ENCODE assay signal across 1 cellular context in genomic region chr15:66504563-66505429, GRCh38.
TF ChIP-seq lines count a peak whose summit lies in the region.

Gene RPL4 (minus strand): TSS chr15:66504855. CDS start chr15:66504790, 65 bp downstream.
Gene ZWILCH (plus strand): TSS chr15:66505326. CDS start chr15:66505339, 13 bp downstream.

TF ChIP-seq in K562, 482 proteins besides CTCF, POLR2A, EP300 and RAD21 (continued from another document and continues in another):
- TF ChIP-seq, protein P1, sequence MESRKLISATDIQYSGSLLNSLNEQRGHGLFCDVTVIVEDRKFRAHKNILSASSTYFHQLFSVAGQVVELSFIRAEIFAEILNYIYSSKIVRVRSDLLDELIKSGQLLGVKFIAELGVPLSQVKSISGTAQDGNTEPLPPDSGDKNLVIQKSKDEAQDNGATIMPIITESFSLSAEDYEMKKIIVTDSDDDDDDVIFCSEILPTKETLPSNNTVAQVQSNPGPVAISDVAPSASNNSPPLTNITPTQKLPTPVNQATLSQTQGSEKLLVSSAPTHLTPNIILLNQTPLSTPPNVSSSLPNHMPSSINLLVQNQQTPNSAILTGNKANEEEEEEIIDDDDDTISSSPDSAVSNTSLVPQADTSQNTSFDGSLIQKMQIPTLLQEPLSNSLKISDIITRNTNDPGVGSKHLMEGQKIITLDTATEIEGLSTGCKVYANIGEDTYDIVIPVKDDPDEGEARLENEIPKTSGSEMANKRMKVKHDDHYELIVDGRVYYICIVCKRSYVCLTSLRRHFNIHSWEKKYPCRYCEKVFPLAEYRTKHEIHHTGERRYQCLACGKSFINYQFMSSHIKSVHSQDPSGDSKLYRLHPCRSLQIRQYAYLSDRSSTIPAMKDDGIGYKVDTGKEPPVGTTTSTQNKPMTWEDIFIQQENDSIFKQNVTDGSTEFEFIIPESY (CRISPR knock-in tag; IDR thresholded peaks at IDR 0.05), result no peak; the same call in 1 of the 2 replicates
- TF ChIP-seq PML (IDR thresholded peaks at IDR 0.05; ENCODE audit: low read length) (peak; percentile 91), ZFP1 (CRISPR knock-in tag; IDR thresholded peaks at IDR 0.05) (no peak), LCOR (CRISPR knock-in tag; IDR thresholded peaks at IDR 0.05) (no peak; the same call in 1 of the 2 replicates), ARNT (IDR thresholded peaks at IDR 0.05) (peak; percentile 90 to 93; a peak in 3 of 4 replicates), ZBTB17 (CRISPR knock-in tag; IDR thresholded peaks at IDR 0.05) (no peak), EP400 (IDR thresholded peaks at IDR 0.05) (peak; percentile 100), ELF1 (tag; IDR thresholded peaks at IDR 0.05) (peak; percentile 80), RUNX1 (IDR thresholded peaks at IDR 0.05; ENCODE audit: low read depth) (no peak), ZNF717 (CRISPR knock-in tag; IDR thresholded peaks at IDR 0.05) (no peak), ARID3A (IDR thresholded peaks at IDR 0.05; ENCODE audit: borderline replicate concordance, low read depth, low read length) (no peak), HOXB6 (CRISPR knock-in tag; IDR thresholded peaks at IDR 0.05; ENCODE audit: borderline replicate concordance) (no peak), KAT8 (IDR thresholded peaks at IDR 0.05; ENCODE audit: low read depth) (no peak), MAFK (IDR thresholded peaks at IDR 0.05; ENCODE audit: low read length) (no peak), ZNF3 (CRISPR knock-in tag; IDR thresholded peaks at IDR 0.05) (no peak), POU5F1 (IDR thresholded peaks at IDR 0.05; ENCODE audit: borderline replicate concordance, low read depth, low read length, partially characterized antibody) (no peak), ZNF589 (CRISPR knock-in tag; IDR thresholded peaks at IDR 0.05; ENCODE audit: low read depth) (0 out of 2 replicates have a peak, but pooled peaks have one; percentile 57), NFE2L1 (tag; IDR thresholded peaks at IDR 0.05; ENCODE audit: borderline replicate concordance, low read depth) (no peak), ZNF347 (CRISPR knock-in tag; IDR thresholded peaks at IDR 0.05; ENCODE audit: low read depth) (no peak), CSDE1 (IDR thresholded peaks at IDR 0.05) (0 out of 4 replicates have a peak, but pooled peaks of 1 of the 2 experiments have one; percentile 55), CBFA2T2 (conservative IDR thresholded peaks at IDR 0.05) (no peak), NR3C1 (CRISPR knock-in tag; IDR thresholded peaks at IDR 0.05) (no peak), SMARCC2 (IDR thresholded peaks at IDR 0.05; ENCODE audit: low read depth) (no peak; the same call in 1 of the 2 replicates), ATF6 (CRISPR knock-in tag; IDR thresholded peaks at IDR 0.05) (no peak; the same call in 1 of the 2 replicates), XRCC3 (IDR thresholded peaks at IDR 0.05) (no peak), CBX3 (IDR thresholded peaks at IDR 0.05; ENCODE audit: borderline replicate concordance in 1 of 2, low read length in 2 of 2) (0 out of 3 replicates have a peak, but pooled peaks of 1 of the 2 experiments have one; percentile 16), RBM34 (IDR thresholded peaks at IDR 0.05; ENCODE audit: borderline replicate concordance, insufficient read depth, low read length) (no peak), KLF10 (CRISPR knock-in tag; IDR thresholded peaks at IDR 0.05) (no peak), SMARCE1 (IDR thresholded peaks at IDR 0.05) (no peak), ZNF778 (CRISPR knock-in tag; IDR thresholded peaks at IDR 0.05) (no peak), TAF9B (IDR thresholded peaks at IDR 0.05; ENCODE audit: partially characterized antibody) (peak; percentile 99), RAD51 (IDR thresholded peaks at IDR 0.05; ENCODE audit: borderline replicate concordance, low read depth) (peak; percentile 63; the same call in 1 of the 2 replicates), ZNF41 (CRISPR knock-in tag; conservative IDR thresholded peaks at IDR 0.05) (no peak), PPARD (CRISPR knock-in tag; IDR thresholded peaks at IDR 0.05) (no peak), HLTF (IDR thresholded peaks at IDR 0.05) (peak; percentile 83), NCOA1 (IDR thresholded peaks at IDR 0.05; ENCODE audit: low read depth) (0 out of 2 replicates have a peak, but pooled peaks have one; percentile 56), SETDB1 (IDR thresholded peaks at IDR 0.05; ENCODE audit: low read length) (no peak), CHD1 (IDR thresholded peaks at IDR 0.05; ENCODE audit: low read length) (peak; percentile 50), NFE2 (IDR thresholded peaks at IDR 0.05; ENCODE audit: low read depth) (no peak), PTRF (tag; IDR thresholded peaks at IDR 0.05) (no peak), ZFP30 (CRISPR knock-in tag; IDR thresholded peaks at IDR 0.05; ENCODE audit: borderline replicate concordance) (no peak), HDAC6 (IDR thresholded peaks at IDR 0.05; ENCODE audit: low read depth, low read length) (no peak), ZNF140 (CRISPR knock-in tag; IDR thresholded peaks at IDR 0.05) (no peak), CREM (IDR thresholded peaks at IDR 0.05; ENCODE audit: low read depth) (peak; percentile 74; the same call in 1 of the 2 replicates), CAMTA2 (CRISPR knock-in tag; conservative IDR thresholded peaks at IDR 0.05) (no peak), RBM17 (IDR thresholded peaks at IDR 0.05; ENCODE audit: borderline replicate concordance, low read depth, low read length) (no peak), HDAC3 (IDR thresholded peaks at IDR 0.05; ENCODE audit: borderline replicate concordance, partially characterized antibody) (peak; percentile 87), ZSCAN29 (IDR thresholded peaks at IDR 0.05) (no peak)
- TF ChIP-seq, protein P2, sequence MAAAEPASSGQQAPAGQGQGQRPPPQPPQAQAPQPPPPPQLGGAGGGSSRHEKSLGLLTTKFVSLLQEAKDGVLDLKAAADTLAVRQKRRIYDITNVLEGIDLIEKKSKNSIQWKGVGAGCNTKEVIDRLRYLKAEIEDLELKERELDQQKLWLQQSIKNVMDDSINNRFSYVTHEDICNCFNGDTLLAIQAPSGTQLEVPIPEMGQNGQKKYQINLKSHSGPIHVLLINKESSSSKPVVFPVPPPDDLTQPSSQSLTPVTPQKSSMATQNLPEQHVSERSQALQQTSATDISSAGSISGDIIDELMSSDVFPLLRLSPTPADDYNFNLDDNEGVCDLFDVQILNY (CRISPR knock-in tag; IDR thresholded peaks at IDR 0.05), result no peak
- TF ChIP-seq, protein P3, sequence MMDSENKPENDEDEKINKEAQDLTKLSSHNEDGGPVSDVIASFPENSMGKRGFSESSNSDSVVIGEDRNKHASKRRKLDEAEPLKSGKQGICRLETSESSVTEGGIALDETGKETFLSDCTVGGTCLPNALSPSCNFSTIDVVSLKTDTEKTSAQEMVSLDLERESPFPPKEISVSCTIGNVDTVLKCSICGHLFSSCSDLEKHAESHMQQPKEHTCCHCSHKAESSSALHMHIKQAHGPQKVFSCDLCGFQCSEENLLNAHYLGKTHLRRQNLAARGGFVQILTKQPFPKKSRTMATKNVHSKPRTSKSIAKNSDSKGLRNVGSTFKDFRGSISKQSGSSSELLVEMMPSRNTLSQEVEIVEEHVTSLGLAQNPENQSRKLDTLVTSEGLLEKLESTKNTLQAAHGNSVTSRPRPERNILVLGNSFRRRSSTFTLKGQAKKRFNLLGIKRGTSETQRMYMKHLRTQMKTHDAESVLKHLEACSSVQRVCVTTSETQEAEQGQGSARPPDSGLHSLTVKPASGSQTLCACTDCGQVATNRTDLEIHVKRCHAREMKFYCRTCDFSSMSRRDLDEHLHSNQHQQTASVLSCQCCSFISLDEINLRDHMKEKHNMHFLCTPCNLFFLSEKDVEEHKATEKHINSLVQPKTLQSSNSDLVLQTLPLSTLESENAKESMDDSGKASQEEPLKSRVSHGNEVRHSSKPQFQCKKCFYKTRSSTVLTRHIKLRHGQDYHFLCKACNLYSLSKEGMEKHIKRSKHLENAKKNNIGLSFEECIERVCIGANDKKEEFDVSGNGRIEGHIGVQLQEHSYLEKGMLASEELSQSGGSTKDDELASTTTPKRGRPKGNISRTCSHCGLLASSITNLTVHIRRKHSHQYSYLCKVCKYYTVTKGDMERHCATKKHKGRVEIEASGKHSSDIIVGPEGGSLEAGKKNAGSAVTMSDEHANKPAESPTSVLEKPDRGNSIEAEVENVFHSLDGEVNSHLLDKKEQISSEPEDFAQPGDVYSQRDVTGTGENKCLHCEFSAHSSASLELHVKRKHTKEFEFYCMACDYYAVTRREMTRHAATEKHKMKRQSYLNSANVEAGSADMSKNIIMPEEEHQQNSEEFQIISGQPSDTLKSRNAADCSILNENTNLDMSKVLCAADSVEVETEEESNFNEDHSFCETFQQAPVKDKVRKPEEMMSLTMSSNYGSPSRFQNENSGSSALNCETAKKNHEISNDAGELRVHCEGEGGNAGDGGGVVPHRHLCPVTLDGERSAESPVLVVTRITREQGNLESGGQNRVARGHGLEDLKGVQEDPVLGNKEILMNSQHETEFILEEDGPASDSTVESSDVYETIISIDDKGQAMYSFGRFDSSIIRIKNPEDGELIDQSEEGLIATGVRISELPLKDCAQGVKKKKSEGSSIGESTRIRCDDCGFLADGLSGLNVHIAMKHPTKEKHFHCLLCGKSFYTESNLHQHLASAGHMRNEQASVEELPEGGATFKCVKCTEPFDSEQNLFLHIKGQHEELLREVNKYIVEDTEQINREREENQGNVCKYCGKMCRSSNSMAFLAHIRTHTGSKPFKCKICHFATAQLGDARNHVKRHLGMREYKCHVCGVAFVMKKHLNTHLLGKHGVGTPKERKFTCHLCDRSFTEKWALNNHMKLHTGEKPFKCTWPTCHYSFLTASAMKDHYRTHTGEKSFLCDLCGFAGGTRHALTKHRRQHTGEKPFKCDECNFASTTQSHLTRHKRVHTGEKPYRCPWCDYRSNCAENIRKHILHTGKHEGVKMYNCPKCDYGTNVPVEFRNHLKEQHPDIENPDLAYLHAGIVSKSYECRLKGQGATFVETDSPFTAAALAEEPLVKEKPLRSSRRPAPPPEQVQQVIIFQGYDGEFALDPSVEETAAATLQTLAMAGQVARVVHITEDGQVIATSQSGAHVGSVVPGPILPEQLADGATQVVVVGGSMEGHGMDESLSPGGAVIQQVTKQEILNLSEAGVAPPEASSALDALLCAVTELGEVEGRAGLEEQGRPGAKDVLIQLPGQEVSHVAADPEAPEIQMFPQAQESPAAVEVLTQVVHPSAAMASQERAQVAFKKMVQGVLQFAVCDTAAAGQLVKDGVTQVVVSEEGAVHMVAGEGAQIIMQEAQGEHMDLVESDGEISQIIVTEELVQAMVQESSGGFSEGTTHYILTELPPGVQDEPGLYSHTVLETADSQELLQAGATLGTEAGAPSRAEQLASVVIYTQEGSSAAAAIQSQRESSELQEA (IDR thresholded peaks at IDR 0.05; ENCODE audit: low read depth), result no peak
- TF ChIP-seq, protein P4, sequence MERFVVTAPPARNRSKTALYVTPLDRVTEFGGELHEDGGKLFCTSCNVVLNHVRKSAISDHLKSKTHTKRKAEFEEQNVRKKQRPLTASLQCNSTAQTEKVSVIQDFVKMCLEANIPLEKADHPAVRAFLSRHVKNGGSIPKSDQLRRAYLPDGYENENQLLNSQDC (CRISPR knock-in tag; IDR thresholded peaks at IDR 0.05), result no peak
- TF ChIP-seq, protein P5, sequence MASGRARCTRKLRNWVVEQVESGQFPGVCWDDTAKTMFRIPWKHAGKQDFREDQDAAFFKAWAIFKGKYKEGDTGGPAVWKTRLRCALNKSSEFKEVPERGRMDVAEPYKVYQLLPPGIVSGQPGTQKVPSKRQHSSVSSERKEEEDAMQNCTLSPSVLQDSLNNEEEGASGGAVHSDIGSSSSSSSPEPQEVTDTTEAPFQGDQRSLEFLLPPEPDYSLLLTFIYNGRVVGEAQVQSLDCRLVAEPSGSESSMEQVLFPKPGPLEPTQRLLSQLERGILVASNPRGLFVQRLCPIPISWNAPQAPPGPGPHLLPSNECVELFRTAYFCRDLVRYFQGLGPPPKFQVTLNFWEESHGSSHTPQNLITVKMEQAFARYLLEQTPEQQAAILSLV (tag; IDR thresholded peaks at IDR 0.05), result no peak
- TF ChIP-seq, protein P6, sequence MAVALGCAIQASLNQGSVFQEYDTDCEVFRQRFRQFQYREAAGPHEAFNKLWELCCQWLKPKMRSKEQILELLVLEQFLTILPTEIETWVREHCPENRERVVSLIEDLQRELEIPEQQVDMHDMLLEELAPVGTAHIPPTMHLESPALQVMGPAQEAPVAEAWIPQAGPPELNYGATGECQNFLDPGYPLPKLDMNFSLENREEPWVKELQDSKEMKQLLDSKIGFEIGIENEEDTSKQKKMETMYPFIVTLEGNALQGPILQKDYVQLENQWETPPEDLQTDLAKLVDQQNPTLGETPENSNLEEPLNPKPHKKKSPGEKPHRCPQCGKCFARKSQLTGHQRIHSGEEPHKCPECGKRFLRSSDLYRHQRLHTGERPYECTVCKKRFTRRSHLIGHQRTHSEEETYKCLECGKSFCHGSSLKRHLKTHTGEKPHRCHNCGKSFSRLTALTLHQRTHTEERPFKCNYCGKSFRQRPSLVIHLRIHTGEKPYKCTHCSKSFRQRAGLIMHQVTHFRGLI (CRISPR knock-in tag; IDR thresholded peaks at IDR 0.05), result no peak
